ENCODE assay signal across 8 cellular contexts in genomic region chr5:39948867-39949468, GRCh38.
A peak's percentile ranks its signal among the peaks of the same experiment; 100 is the strongest.
DNase-seq lines count a peak whose midpoint lies in the region; ATAC-seq and TF ChIP-seq lines count a peak whose summit lies in the region.

No MANE protein-coding gene starts in this region.

- no peak overlapping the region for H3K27ac Mint-ChIP-seq in stimulated activated naive B cell treated with anti-CD40 and anti-IgM and Interleukin-4, amounts not matched to agents 10 μg/mL and 1 μg/mL and 100 μg/mL, for 72 hours

- TF ChIP-seq CTCF in AG10803 (conservative IDR thresholded peaks at IDR 0.05; ENCODE audit: low read length) = peak; percentile 78

- ATAC-seq in GM18873 (IDR thresholded peaks at IDR 0.05; ENCODE audit: low FRiP score, unreplicated experiment) (peak; percentile 73), HG03159 (IDR thresholded peaks at IDR 0.05; ENCODE audit: unreplicated experiment) (peak; percentile 93)
- peak; percentile 91 to 98 for ATAC-seq in stimulated activated naive B cell treated with anti-CD40 and anti-IgM and Interleukin-4, amounts not matched to agents 10 μg/mL and 1 μg/mL and 100 μg/mL, for 72 hours (replicated peaks)

- no peaks in the 10 kb centered on the region for H3K9me3 Mint-ChIP-seq in stimulated activated naive B cell treated with anti-CD40 and anti-IgM and Interleukin-4, amounts not matched to agents 10 μg/mL and 1 μg/mL and 100 μg/mL, for 72 hours

- peak; percentile 73 for DNase-seq in AG10803 (ENCODE audit: low read depth)
- peak; percentile 78 for DNase-seq in NCI-H460 (ENCODE audit: extremely low read depth, low read depth)
- DNase-seq in activated CD4-positive, alpha-beta T cell treated with anti-CD3 and anti-CD28 coated beads for 4 hours = peak; percentile 60 to 64
- peak; percentile 24 for DNase-seq in effector CD8-positive, alpha-beta T cell (lab: John Stamatoyannopoulos, UW)
- DNase-seq in midbrain (lab: John Stamatoyannopoulos, UW) = peak; percentile 70
- peak; percentile 49 for DNase-seq in stimulated activated naive B cell treated with anti-CD40 and anti-IgM and Interleukin-4, amounts not matched to agents 10 μg/mL and 1 μg/mL and 100 μg/mL, for 72 hours

- no peak overlapping the region for H3K4me3 ChIP-seq in AG10803 (ENCODE audit: low read length)

- H3K4me1 Mint-ChIP-seq in stimulated activated naive B cell treated with anti-CD40 and anti-IgM and Interleukin-4, amounts not matched to agents 10 μg/mL and 1 μg/mL and 100 μg/mL, for 72 hours = peaks cover 2 to 6% of the 10 kb centered on the region in 2 donors

- H3K36me3 Mint-ChIP-seq in stimulated activated naive B cell treated with anti-CD40 and anti-IgM and Interleukin-4, amounts not matched to agents 10 μg/mL and 1 μg/mL and 100 μg/mL, for 72 hours = peaks cover 0 to 9% of the 10 kb centered on the region in 2 donors

- H3K27me3 Mint-ChIP-seq in stimulated activated naive B cell treated with anti-CD40 and anti-IgM and Interleukin-4, amounts not matched to agents 10 μg/mL and 1 μg/mL and 100 μg/mL, for 72 hours = no peaks in the 10 kb centered on the region

- no peak overlapping the region for H3K4me3 Mint-ChIP-seq in stimulated activated naive B cell treated with anti-CD40 and anti-IgM and Interleukin-4, amounts not matched to agents 10 μg/mL and 1 μg/mL and 100 μg/mL, for 72 hours

Comparison
In these comparisons a context has a peak if more than half of its experiments do, and no peak if none do; other contexts are left out.
1. DNase-seq: peak in every context shown above with its lines; median percentile 78 in NCI-H460; 73 in AG10803; 70 in midbrain; 62 in activated CD4-positive, alpha-beta T cell treated with anti-CD3 and anti-CD28 coated beads for 4 hours; 49 in stimulated activated naive B cell treated with anti-CD40 and anti-IgM and Interleukin-4, amounts not matched to agents 10 μg/mL and 1 μg/mL and 100 μg/mL, for 72 hours; 24 in effector CD8-positive, alpha-beta T cell.